In genomic region chr21:28871388-28872015, GRCh38 we compare ENCODE assay signal across 25 cellular contexts.
A peak's percentile ranks its signal among the peaks of the same experiment; 100 is the strongest.
DNase-seq lines count a peak whose midpoint lies in the region; FAIRE-seq and TF ChIP-seq lines count a peak whose summit lies in the region.
"Had no signal": no experiment of that assay in that cellular context is flagged by ENCODE, and none has a peak within 500 bp of the region (broad histone marks: within the 10 kb centered on the region; RNA-seq: fewer than 3 reads in every experiment).

No MANE protein-coding gene starts in this region.

- POLR2A ChIA-PET in MCF 10A (lab: Yijun Ruan, JAX), result interaction anchor here (0.7 to 3.2 kb wide), 5 partner anchors 9 to 135 kb away, joined by 3 to 17 read pairs (median 3); a partner anchor contains a TSS

- H3K27ac Mint-ChIP-seq in MCF 10A (ENCODE audit: low read depth, unreplicated experiment), result no peak overlapping the region
- H3K27ac Mint-ChIP-seq in mesothelial cell of epicardium, result no peak overlapping the region
- H3K27ac Mint-ChIP-seq: activated CD4-positive, alpha-beta memory T cell treated with anti-CD3 and anti-CD28 coated beads for 36 hours; activated naive CD4-positive, alpha-beta T cell treated with anti-CD3 and anti-CD28 coated beads for 36 hours; activated T-cell treated with anti-CD3 and anti-CD28 coated beads, Interleukin-2, amount 50 U/mL, for 24 hours; T-helper 17 cell had no signal

- H3K36me3 Mint-ChIP-seq in MCF 10A (ENCODE audit: insufficient read depth, unreplicated experiment), result peaks cover 16% of the 10 kb centered on the region
- peaks cover 37% of the 10 kb centered on the region for H3K36me3 Mint-ChIP-seq in mesothelial cell of epicardium

- H3K4me3 Mint-ChIP-seq in MCF 10A (ENCODE audit: unreplicated experiment), result no peak overlapping the region
- H3K4me3 Mint-ChIP-seq in mesothelial cell of epicardium, result no peak overlapping the region
- H3K4me3 Mint-ChIP-seq: activated CD4-positive, alpha-beta memory T cell treated with anti-CD3 and anti-CD28 coated beads for 36 hours; activated naive CD4-positive, alpha-beta T cell treated with anti-CD3 and anti-CD28 coated beads for 36 hours; activated T-cell treated with anti-CD3 and anti-CD28 coated beads, Interleukin-2, amount 50 U/mL, for 24 hours; naive B cell; T-helper 17 cell had no signal

- H3K27ac ChIP-seq in breast epithelium, result no peak overlapping the region
- H3K27ac ChIP-seq: WERI-Rb-1 had no signal

- H3K4me1 ChIP-seq in breast epithelium, result no peaks in the 10 kb centered on the region

- H3K9me3 ChIP-seq in breast epithelium, result no peaks in the 10 kb centered on the region

- no TSS peak for BruUV-seq in MCF 10A (replicated peaks; lab: Mats Ljungman, UMichigan)

- no peaks in the 10 kb centered on the region for H3K27me3 ChIP-seq in breast epithelium

- no peak for TF ChIP-seq CTCF in MCF 10A (IDR thresholded peaks at IDR 0.05; ENCODE audit: unreplicated experiment)
- no peak for TF ChIP-seq CTCF in breast epithelium (IDR thresholded peaks at IDR 0.05)
- TF ChIP-seq CTCF in mesothelial cell of epicardium (IDR thresholded peaks at IDR 0.05; ENCODE audit: unreplicated experiment), result no peak

- H3K4me3 ChIP-seq in breast epithelium, result no peak overlapping the region

- peak; percentile 14 for DNase-seq in MCF 10A (ENCODE audit: unreplicated experiment)
- no peak for DNase-seq in breast epithelium (ENCODE audit: low spot score in 2 of 2)
- peak; percentile 33 for DNase-seq in cerebellar cortex (ENCODE audit: low spot score)
- DNase-seq in hepatic stellate cell (ENCODE audit: low spot score), result peak; percentile 14
- DNase-seq in urothelium cell line (ENCODE audit: low spot score), result no peak
- DNase-seq in mesothelial cell of epicardium (ENCODE audit: low spot score in 2 of 2, unreplicated experiment in 2 of 2), result no peak
- DNase-seq in nucleus accumbens (lab: John Stamatoyannopoulos, UW), result no peak
- no peak for DNase-seq in NCI-H510A (lab: John Stamatoyannopoulos, UW)
- DNase-seq: activated CD4-positive, alpha-beta memory T cell treated with anti-CD3 and anti-CD28 coated beads for 36 hours; activated naive CD4-positive, alpha-beta T cell treated with anti-CD3 and anti-CD28 coated beads for 36 hours; activated T-cell treated with anti-CD3 and anti-CD28 coated beads, Interleukin-2, amount 50 U/mL, for 24 hours; C1 segment of cervical spinal cord; central memory CD4-positive, alpha-beta T cell; effector memory CD4-positive, alpha-beta T cell; hypothalamus; KBM-7; naive B cell; NCI-H1694 treated with DMSO at 0.1 percent for 48 hours; stimulated activated CD8-positive, alpha-beta memory T cell treated with anti-CD3 and anti-CD28 coated beads, Interleukin-4, amount 100 ng/mL, for 48 hours; T-helper 17 cell; WERI-Rb-1 had no signal

- H3K36me3 ChIP-seq in breast epithelium, result no peaks in the 10 kb centered on the region

- peak; percentile 9 for FAIRE-seq in urothelium cell line (lab: Jason Lieb, UNC)
- FAIRE-seq: A204.1, GM19239, H1, islet of Langerhans had no signal

- H3K4me1 Mint-ChIP-seq in MCF 10A (ENCODE audit: insufficient read depth, unreplicated experiment), result peaks cover 10% of the 10 kb centered on the region
- no peaks in the 10 kb centered on the region for H3K4me1 Mint-ChIP-seq in mesothelial cell of epicardium
- H3K4me1 Mint-ChIP-seq: naive B cell had no signal

- H3K27me3 Mint-ChIP-seq in MCF 10A (ENCODE audit: insufficient read depth, unreplicated experiment), result no peaks in the 10 kb centered on the region
- no peaks in the 10 kb centered on the region for H3K27me3 Mint-ChIP-seq in mesothelial cell of epicardium (ENCODE audit: low read depth)
- H3K27me3 Mint-ChIP-seq: activated CD4-positive, alpha-beta memory T cell treated with anti-CD3 and anti-CD28 coated beads for 36 hours; activated T-cell treated with anti-CD3 and anti-CD28 coated beads, Interleukin-2, amount 50 U/mL, for 24 hours; naive B cell; T-helper 17 cell had no signal

- CTCF ChIA-PET in MCF 10A (lab: Yijun Ruan, JAX), result interaction anchor here (0.9 kb wide), 1 partner anchor 126 kb away, joined by 3 read pairs; no protein-coding TSS in a partner anchor

- H3K9me3 Mint-ChIP-seq in MCF 10A (ENCODE audit: unreplicated experiment) (no peaks in the 10 kb centered on the region), mesothelial cell of epicardium (no peaks in the 10 kb centered on the region)
- H3K9me3 Mint-ChIP-seq: activated CD4-positive, alpha-beta memory T cell treated with anti-CD3 and anti-CD28 coated beads for 36 hours; activated naive CD4-positive, alpha-beta T cell treated with anti-CD3 and anti-CD28 coated beads for 36 hours; activated T-cell treated with anti-CD3 and anti-CD28 coated beads, Interleukin-2, amount 50 U/mL, for 24 hours; naive B cell had no signal

- TF ChIP-seq POLR2A in breast epithelium (IDR thresholded peaks at IDR 0.05), result no peak

- intact Hi-C loops in MCF 10A (cut with micrococcal nuclease) (no loop called here), breast epithelium (cut with DNase I; ENCODE audit: low total_unique reads) (no loop called here)

Comparison
In these comparisons a context has a peak if more than half of its experiments do, and no peak if none do; other contexts are left out.
1. DNase-seq: peak in MCF 10A (single experiment), cerebellar cortex (single experiment) and hepatic stellate cell (single experiment); none in breast epithelium (0 of 2), urothelium cell line (single experiment), mesothelial cell of epicardium (0 of 2), nucleus accumbens (0 of 56) and NCI-H510A (single experiment).